In the genomic region with DNA sequence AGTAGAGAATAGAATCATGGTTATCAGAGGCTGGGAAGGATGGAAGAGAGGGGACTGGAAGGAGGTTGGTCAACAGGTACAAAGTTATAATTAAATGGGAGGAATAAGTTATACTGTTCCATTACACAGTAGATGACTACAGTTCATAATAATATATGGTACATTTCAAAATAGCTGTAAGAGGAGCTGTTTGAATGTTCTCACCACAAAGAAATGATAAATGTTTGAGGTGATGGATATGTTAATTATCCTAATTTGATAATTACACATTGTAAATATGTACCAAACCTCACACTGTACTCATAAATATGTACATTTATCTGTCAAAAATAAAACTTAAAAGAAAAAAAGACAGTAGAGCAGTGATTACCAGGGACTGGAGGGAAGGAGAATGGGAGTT, we compare ENCODE assay signal across 10 cellular contexts. TPM values are rescaled to one million over a fixed set of nuclear protein-coding genes. Genes with fewer than 3 reads are reported as not detected.
"Had no signal": no experiment of that assay in that cellular context is flagged by ENCODE, and none has a peak within 500 bp of the region (broad histone marks: within the 10 kb centered on the region; RNA-seq: fewer than 3 reads in every experiment).

No MANE protein-coding gene starts in this region.

- H3K27me3 Mint-ChIP-seq: IgD-negative memory B cell had no signal

- H3K27ac ChIP-seq: HL-60 had no signal

- H3K4me3 ChIP-seq: HAP-1 had no signal

- ATAC-seq: HCT116, HepG2 had no signal

- H3K4me3 Mint-ChIP-seq: IgD-negative memory B cell had no signal

- DNase-seq: GOT3, H7, KBM-7 had no signal

- H3K9me3 ChIP-seq: HAP-1 had no signal

RNA-seq across cellular contexts. Expression of a gene that starts 12.9 kb away (rescaled TPM):
- total RNA-seq: H4, HepG2, HT1080 had no signal
